ENCODE assay signal across 19 cellular contexts in genomic region chr17:74241847-74242246, GRCh38. TPM values are rescaled to one million over a fixed set of nuclear protein-coding genes. Genes with fewer than 3 reads are reported as not detected.
DNase-seq lines count a peak whose midpoint lies in the region; ATAC-seq and TF ChIP-seq lines count a peak whose summit lies in the region.
"Had no signal": no experiment of that assay in that cellular context is flagged by ENCODE, and none has a peak within 500 bp of the region (broad histone marks: within the 10 kb centered on the region; RNA-seq: fewer than 3 reads in every experiment).

No MANE protein-coding gene starts in this region.

- peak overlapping the region in 1 of 2 donors; percentile 36 for H3K27ac Mint-ChIP-seq in activated naive CD4-positive, alpha-beta T cell treated with anti-CD3 and anti-CD28 coated beads, Interleukin-2, amount 50 U/mL, for 72 hours

- no peak overlapping the region for H3K4me3 ChIP-seq in A673 (ENCODE audit: low read depth, low read length, poor library complexity, severe bottlenecking)
- H3K4me3 ChIP-seq in right atrium auricular region = no peak overlapping the region
- H3K4me3 ChIP-seq in skeletal muscle tissue (ENCODE audit: low read length in 3 of 3) = no peak overlapping the region
- H3K4me3 ChIP-seq: GM23248 had no signal

- POLR2A ChIA-PET in A673 (lab: Charles Lee; ENCODE audit: low non-redundant PET) = no interaction called here

- H3K9ac ChIP-seq in skeletal muscle tissue (ENCODE audit: low read depth in 1 of 3, low read length in 3 of 3) = peak overlapping the region in 2 of 3 donors; percentile 51 to 70
- H3K9ac ChIP-seq: GM23248 had no signal

- BruUV-seq in A673 (replicated peaks; lab: Mats Ljungman, UMichigan) = no TSS peak

- H3K36me3 ChIP-seq in A673 (ENCODE audit: insufficient read depth, low read length, poor library complexity, severe bottlenecking) (no peaks in the 10 kb centered on the region), right atrium auricular region (no peaks in the 10 kb centered on the region), skeletal muscle tissue (ENCODE audit: control insufficient read depth in 3 of 3, insufficient read depth in 3 of 3, low read length in 3 of 3) (peaks cover 8 to 13% (median 12%) of the 10 kb centered on the region in 3 donors)

- no peaks in the 10 kb centered on the region for H3K36me3 Mint-ChIP-seq in activated naive CD4-positive, alpha-beta T cell treated with anti-CD3 and anti-CD28 coated beads, Interleukin-2, amount 50 U/mL, for 72 hours

- no peak for ATAC-seq in activated naive CD4-positive, alpha-beta T cell treated with anti-CD3 and anti-CD28 coated beads, Interleukin-2, amount 50 U/mL, for 72 hours
- ATAC-seq: HCT116 had no signal

- DNase-seq in A673 (ENCODE audit: low spot score) = no peak
- no peak for DNase-seq in caudate nucleus (lab: John Stamatoyannopoulos, UW)
- no peak for DNase-seq in right atrium auricular region (ENCODE audit: low spot score)
- DNase-seq in DMS 273 treated with DMSO at 0.1 percent for 48 hours (lab: John Stamatoyannopoulos, UW) = no peak
- DNase-seq in NCI-H2081 treated with DMSO at 0.1 percent for 48 hours (lab: John Stamatoyannopoulos, UW) = no peak
- no peak for DNase-seq in activated naive CD4-positive, alpha-beta T cell treated with anti-CD3 and anti-CD28 coated beads, Interleukin-2, amount 50 U/mL, for 72 hours (ENCODE audit: low spot score in 2 of 2)
- DNase-seq in activated CD8-positive, alpha-beta memory T cell treated with anti-CD3 and anti-CD28 coated beads, Interleukin-2, amount 50 U/mL, for 4 hours = no peak
- DNase-seq: NCI-H1105 treated with DMSO at 0.1 percent for 48 hours; NCI-H1694 treated with DMSO at 0.1 percent for 48 hours; NCI-H345; NCI-H526 treated with DMSO at 0.1 percent for 48 hours; NK-92 treated with Interleukin-12 subunit alpha and Interleukin-12 subunit beta, amount 100 ng/mL, for 24 hours; OCI-M1; RPMI8226 had no signal

- H3K9me3 ChIP-seq in A673 (ENCODE audit: low read depth, low read length, poor library complexity, severe bottlenecking) (no peaks in the 10 kb centered on the region), right atrium auricular region (no peaks in the 10 kb centered on the region), skeletal muscle tissue (ENCODE audit: control insufficient read depth in 3 of 3, low read length in 3 of 3) (no peaks in the 10 kb centered on the region)

- intact Hi-C loops in A673 (cut with micrococcal nuclease; ENCODE audit: unreplicated experiment) = no loop called here

- H3K27ac ChIP-seq in A673 (ENCODE audit: low read depth, low read length, poor library complexity, severe bottlenecking) = peak overlapping the region; percentile 30
- H3K27ac ChIP-seq in caudate nucleus (ENCODE audit: low read depth, low read length) = peak overlapping the region; percentile 88
- H3K27ac ChIP-seq in right atrium auricular region = peak overlapping the region; percentile 57 to 82
- peak overlapping the region; percentile 47 for H3K27ac ChIP-seq in skeletal muscle tissue (ENCODE audit: low read depth, low read length)
- H3K27ac ChIP-seq: GM23248, HL-60 had no signal

- TF ChIP-seq CTCF in A673 (conservative IDR thresholded peaks at IDR 0.05; ENCODE audit: low read depth, low read length) (no peak), right atrium auricular region (IDR thresholded peaks at IDR 0.05) (no peak)

- no peaks in the 10 kb centered on the region for H3K9me3 Mint-ChIP-seq in activated naive CD4-positive, alpha-beta T cell treated with anti-CD3 and anti-CD28 coated beads, Interleukin-2, amount 50 U/mL, for 72 hours

- CTCF ChIA-PET in A673 (lab: Charles Lee) = no interaction called here

- no peaks in the 10 kb centered on the region for H3K27me3 ChIP-seq in A673 (replicated peaks; ENCODE audit: insufficient read depth, low read depth, low read length, poor library complexity)
- H3K27me3 ChIP-seq in right atrium auricular region = no peaks in the 10 kb centered on the region
- H3K27me3 ChIP-seq in skeletal muscle tissue (ENCODE audit: control insufficient read depth in 3 of 3, insufficient read depth in 3 of 3, low read length in 3 of 3) = no peaks in the 10 kb centered on the region

- H3K4me1 ChIP-seq in A673 (ENCODE audit: insufficient read depth, low read length, poor library complexity, severe bottlenecking) (peaks cover 7% of the 10 kb centered on the region), right atrium auricular region (peaks cover 0 to 62% of the 10 kb centered on the region in 2 donors), skeletal muscle tissue (ENCODE audit: control insufficient read depth in 3 of 3, insufficient read depth in 3 of 3, low read length in 3 of 3) (peaks cover 32 to 42% (median 33%) of the 10 kb centered on the region in 3 donors)

RNA-seq across cellular contexts. Expression of gene TTYH2, which starts 28.5 kb away (rescaled TPM):
- total RNA-seq in A673 (2021) (13.7 and 15.4 TPM in 2 replicates), right atrium auricular region (10 to 100 TPM; 18.2 to 26.0 TPM), skeletal muscle tissue (34.4 TPM)
- 1 to 10 TPM; 2.2 to 5.6 TPM for total RNA-seq in activated naive CD4-positive, alpha-beta T cell treated with anti-CD3 and anti-CD28 coated beads, Interleukin-2, amount 50 U/mL, for 72 hours
- total RNA-seq: GM23248 had no signal

RNA-seq across cellular contexts. Expression of gene DNAI2, which starts 32.2 kb away (rescaled TPM):
- total RNA-seq in A673 (2021) (not detected in 2 replicates), right atrium auricular region (not detected), skeletal muscle tissue (not detected)
- under 1 TPM; 0.25 to 0.31 TPM for total RNA-seq in activated naive CD4-positive, alpha-beta T cell treated with anti-CD3 and anti-CD28 coated beads, Interleukin-2, amount 50 U/mL, for 72 hours
- total RNA-seq: A172, GM23248 had no signal

RNA-seq across cellular contexts. Expression of gene RPL38, which starts 38.4 kb away (rescaled TPM):
- 936 and 996 TPM in 2 replicates for total RNA-seq in A673 (2021)
- total RNA-seq in right atrium auricular region = 100 to 1,000 TPM; 212 to 310 TPM
- 4,876 TPM for total RNA-seq in skeletal muscle tissue
- total RNA-seq in activated naive CD4-positive, alpha-beta T cell treated with anti-CD3 and anti-CD28 coated beads, Interleukin-2, amount 50 U/mL, for 72 hours = 1,000 to 10,000 TPM; 1,423 to 1,466 TPM

Comparison
In these comparisons a context has a peak if more than half of its experiments do, and no peak if none do; other contexts are left out.
1. H3K27ac ChIP-seq: peak in every context shown above with its lines; median percentile 88 in caudate nucleus; 70 in right atrium auricular region; 47 in skeletal muscle tissue; 30 in A673.